ENCODE assay signal across 16 cellular contexts in genomic region chr2:205984381-205984780, GRCh38.
DNase-seq lines count a peak whose midpoint lies in the region; ATAC-seq and FAIRE-seq lines count a peak whose summit lies in the region.
"Had no signal": no experiment of that assay in that cellular context is flagged by ENCODE, and none has a peak within 500 bp of the region (broad histone marks: within the 10 kb centered on the region; RNA-seq: fewer than 3 reads in every experiment).

No MANE protein-coding gene starts in this region.

- no peak overlapping the region for H3K27ac ChIP-seq in CD8-positive, alpha-beta memory T cell (ENCODE audit: low read depth, low read length)
- H3K27ac ChIP-seq: right atrium auricular region had no signal

- intact Hi-C loops in activated CD4-positive, alpha-beta T cell treated with anti-CD3 and anti-CD28 coated beads for 36 hours (cut with DNase I, micrococcal nuclease) = no loop called here

- H3K27me3 ChIP-seq in CD8-positive, alpha-beta memory T cell (ENCODE audit: insufficient read depth, low read length, poor library complexity, severe bottlenecking) = no peaks in the 10 kb centered on the region
- H3K27me3 ChIP-seq: right atrium auricular region had no signal

- no peak overlapping the region for H3K4me3 ChIP-seq in CD8-positive, alpha-beta memory T cell (ENCODE audit: low read length)
- H3K4me3 ChIP-seq: right atrium auricular region had no signal

- no peaks in the 10 kb centered on the region for H3K9me3 ChIP-seq in CD8-positive, alpha-beta memory T cell (ENCODE audit: low read length)
- H3K9me3 ChIP-seq: Caco-2, right atrium auricular region had no signal

- H3K36me3 Mint-ChIP-seq in activated CD4-positive, alpha-beta T cell treated with anti-CD3 and anti-CD28 coated beads for 36 hours (ENCODE audit: low read depth) = no peaks in the 10 kb centered on the region
- H3K36me3 Mint-ChIP-seq in CD8-positive, alpha-beta memory T cell = no peaks in the 10 kb centered on the region
- H3K36me3 Mint-ChIP-seq: activated naive CD8-positive, alpha-beta T cell had no signal

- POLR2A ChIA-PET in activated CD4-positive, alpha-beta T cell treated with anti-CD3 and anti-CD28 coated beads for 36 hours (lab: Charles Lee) = interaction anchor here (0.6 kb wide), 2 partner anchors 102 to 176 kb away, joined by 3 to 4 read pairs; partner anchors contain the start of gene INO80D
- POLR2A ChIA-PET in CD8-positive, alpha-beta memory T cell (lab: Charles Lee) = no interaction called here

- no peak overlapping the region for H3K4me3 Mint-ChIP-seq in activated CD4-positive, alpha-beta T cell treated with anti-CD3 and anti-CD28 coated beads for 36 hours
- peak overlapping the region in 3 of 7 donors; percentile 15 to 49 (median 41) for H3K4me3 Mint-ChIP-seq in CD8-positive, alpha-beta memory T cell
- H3K4me3 Mint-ChIP-seq: activated CD4-positive, alpha-beta T cell treated with anti-CD3 and anti-CD28 coated beads, Interleukin-2, amount 10 ng/mL, durations not matched to agents 24 days and 14 days; activated naive CD8-positive, alpha-beta T cell; HFFc6 had no signal

- H3K36me3 ChIP-seq in CD8-positive, alpha-beta memory T cell (ENCODE audit: insufficient read depth, low read length) = no peaks in the 10 kb centered on the region
- H3K36me3 ChIP-seq: right atrium auricular region had no signal

- no peaks in the 10 kb centered on the region for H3K9me3 Mint-ChIP-seq in activated CD4-positive, alpha-beta T cell treated with anti-CD3 and anti-CD28 coated beads for 36 hours (ENCODE audit: low read depth)
- H3K9me3 Mint-ChIP-seq in CD8-positive, alpha-beta memory T cell = no peaks in the 10 kb centered on the region
- H3K9me3 Mint-ChIP-seq: activated CD4-positive, alpha-beta T cell treated with anti-CD3 and anti-CD28 coated beads, Interleukin-2, amount 10 ng/mL, durations not matched to agents 24 days and 14 days; HFFc6 had no signal

- peaks cover 2% of the 10 kb centered on the region for H3K4me1 Mint-ChIP-seq in activated CD4-positive, alpha-beta T cell treated with anti-CD3 and anti-CD28 coated beads for 36 hours
- peaks cover 0 to 13% (median 4%) of the 10 kb centered on the region in 3 donors for H3K4me1 Mint-ChIP-seq in CD8-positive, alpha-beta memory T cell
- H3K4me1 Mint-ChIP-seq: activated CD4-positive, alpha-beta T cell treated with anti-CD3 and anti-CD28 coated beads, Interleukin-2, amount 10 ng/mL, durations not matched to agents 24 days and 14 days had no signal

- peak; percentile 36 for ATAC-seq in activated CD4-positive, alpha-beta T cell treated with anti-CD3 and anti-CD28 coated beads for 36 hours
- ATAC-seq in GM21526 (IDR thresholded peaks at IDR 0.05; ENCODE audit: low FRiP score, unreplicated experiment) (peak; percentile 94), HG03095 (IDR thresholded peaks at IDR 0.05; ENCODE audit: unreplicated experiment) (peak; percentile 92), left lobe of liver (peak; percentile 71)

- FAIRE-seq in RCC 7860 (lab: Jason Lieb, UNC) = no peak

- no peaks in the 10 kb centered on the region for H3K4me1 ChIP-seq in CD8-positive, alpha-beta memory T cell (ENCODE audit: insufficient read depth, low read length)
- H3K4me1 ChIP-seq: right atrium auricular region had no signal

- no peak for DNase-seq in activated CD4-positive, alpha-beta T cell treated with anti-CD3 and anti-CD28 coated beads for 36 hours
- DNase-seq in activated CD4-positive, alpha-beta T cell treated with anti-CD3 and anti-CD28 coated beads, Interleukin-2, amount 50 U/mL, for 48 hours = no peak
- DNase-seq in left lobe of liver (ENCODE audit: low spot score) = no peak
- DNase-seq in RCC 7860 (ENCODE audit: low spot score) = no peak
- DNase-seq in CD8-positive, alpha-beta memory T cell = no peak
- DNase-seq in SHP77 treated with DMSO at 0.1 percent for 48 hours (lab: John Stamatoyannopoulos, UW) = no peak
- DNase-seq: 8988T; activated CD4-positive, alpha-beta T cell treated with anti-CD3 and anti-CD28 coated beads, Interleukin-2, amount 10 ng/mL, durations not matched to agents 24 days and 14 days; HFFc6; substantia nigra; SW 1271 had no signal

- H3K27ac Mint-ChIP-seq in activated CD4-positive, alpha-beta T cell treated with anti-CD3 and anti-CD28 coated beads for 36 hours = no peak overlapping the region
- H3K27ac Mint-ChIP-seq in CD8-positive, alpha-beta memory T cell = peak overlapping the region in 1 of 8 donors; percentile 23
- H3K27ac Mint-ChIP-seq: activated CD4-positive, alpha-beta T cell treated with anti-CD3 and anti-CD28 coated beads, Interleukin-2, amount 10 ng/mL, durations not matched to agents 24 days and 14 days; activated naive CD8-positive, alpha-beta T cell; HFFc6 had no signal

- H3K27me3 Mint-ChIP-seq in activated CD4-positive, alpha-beta T cell treated with anti-CD3 and anti-CD28 coated beads for 36 hours = no peaks in the 10 kb centered on the region
- H3K27me3 Mint-ChIP-seq in CD8-positive, alpha-beta memory T cell = peaks cover 0 to 5% of the 10 kb centered on the region in 2 donors
- H3K27me3 Mint-ChIP-seq: activated CD4-positive, alpha-beta T cell treated with anti-CD3 and anti-CD28 coated beads, Interleukin-2, amount 10 ng/mL, durations not matched to agents 24 days and 14 days; activated naive CD8-positive, alpha-beta T cell had no signal

- CTCF ChIA-PET in activated CD4-positive, alpha-beta T cell treated with anti-CD3 and anti-CD28 coated beads for 36 hours (lab: Charles Lee) = interaction anchor here (0.6 to 1.2 kb wide), 2 partner anchors 115 to 498 kb away, joined by 3 read pairs; no protein-coding TSS in a partner anchor
- CTCF ChIA-PET in CD8-positive, alpha-beta memory T cell (lab: Charles Lee) = no interaction called here

Comparison
In these comparisons a context has a peak if more than half of its experiments do, and no peak if none do; other contexts are left out.
1. ATAC-seq: peak in every context shown above with its lines; median percentile 94 in GM21526; 92 in HG03095; 71 in left lobe of liver; 36 in activated CD4-positive, alpha-beta T cell treated with anti-CD3 and anti-CD28 coated beads for 36 hours.